19 cellular contexts compared by ENCODE assay signal in the genomic region with DNA sequence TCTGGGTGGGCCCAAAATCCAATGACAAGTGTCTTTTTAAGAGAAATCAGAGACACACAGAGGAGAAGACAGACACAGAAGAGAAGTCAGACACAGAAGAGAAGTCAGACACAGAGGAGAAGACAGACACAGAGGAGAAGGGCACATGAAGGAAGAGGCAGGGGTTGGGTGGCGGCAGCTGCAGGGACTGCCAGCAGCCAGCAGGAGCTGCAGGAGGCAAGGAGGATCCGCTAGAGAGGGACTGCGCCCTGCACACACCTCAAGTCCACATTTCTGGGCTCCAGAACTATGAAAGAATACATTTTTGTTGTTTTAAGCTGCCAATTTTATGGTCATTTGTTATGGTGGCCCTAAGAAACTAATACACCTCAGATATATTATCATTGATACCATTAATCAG.
"Had no signal": no experiment of that assay in that cellular context is flagged by ENCODE, and none has a peak within 500 bp of the region (broad histone marks: within the 10 kb centered on the region; RNA-seq: fewer than 3 reads in every experiment).

No MANE protein-coding gene starts in this region.

- H3K9me3 ChIP-seq: adrenal gland, breast epithelium, esophagus muscularis mucosa, heart right ventricle, lower lobe of right lung, spleen, thoracic aorta, upper lobe of right lung had no signal

- H3K4me1 Mint-ChIP-seq: stimulated activated memory B cell treated with anti-CD40 and anti-IgM and Interleukin-4, amounts not matched to agents 10 μg/mL and 1 μg/mL and 100 μg/mL, for 72 hours had no signal

- H3K4me3 Mint-ChIP-seq: natural killer cell treated with Interleukin-12 subunit alpha and Interleukin-12 subunit beta and Interleukin-15 and Interleukin-18, amount 100 ng/mL, for 72 hours; stimulated activated memory B cell treated with anti-CD40 and anti-IgM and Interleukin-4, amounts not matched to agents 10 μg/mL and 1 μg/mL and 100 μg/mL, for 72 hours had no signal

- H3K27me3 Mint-ChIP-seq: stimulated activated memory B cell treated with anti-CD40 and anti-IgM and Interleukin-4, amounts not matched to agents 10 μg/mL and 1 μg/mL and 100 μg/mL, for 72 hours had no signal

- H3K27ac Mint-ChIP-seq: activated naive CD4-positive, alpha-beta T cell treated with anti-CD3 and anti-CD28 coated beads, Interleukin-2, amount 50 U/mL, for 72 hours; natural killer cell treated with Interleukin-12 subunit alpha and Interleukin-12 subunit beta and Interleukin-15 and Interleukin-18, amount 100 ng/mL, for 72 hours; stimulated activated memory B cell treated with anti-CD40 and anti-IgM and Interleukin-4, amounts not matched to agents 10 μg/mL and 1 μg/mL and 100 μg/mL, for 72 hours had no signal

- H3K27me3 ChIP-seq: adrenal gland, breast epithelium, esophagus muscularis mucosa, heart right ventricle, spleen, upper lobe of right lung had no signal

- H3K4me1 ChIP-seq: adrenal gland, breast epithelium, esophagus muscularis mucosa, heart right ventricle, lower lobe of right lung, spleen, upper lobe of right lung had no signal

- DNase-seq: activated CD4-positive, alpha-beta T cell treated with anti-CD3 and anti-CD28 coated beads for 1 hour; activated CD8-positive, alpha-beta memory T cell treated with anti-CD3 and anti-CD28 coated beads for 24 hours; activated CD8-positive, alpha-beta memory T cell treated with anti-CD3 and anti-CD28 coated beads, Interleukin-2, amount 50 U/mL, for 48 hours; activated effector memory CD4-positive, alpha-beta T cell treated with anti-CD3 and anti-CD28 coated beads, Interleukin-2, amount 50 U/mL, for 16 hours; activated T-cell treated with anti-CD3 and anti-CD28 coated beads, Interleukin-2, amount 50 U/mL, for 48 hours; adrenal gland; cortex of kidney; effector CD4-positive, alpha-beta T cell; heart right ventricle; lower lobe of right lung; spleen; stimulated activated CD4-positive, alpha-beta T cell treated with anti-CD3 and anti-CD28 coated beads, Interleukin-4, amount 100 ng/mL, for 4 hours; upper lobe of right lung had no signal

- ATAC-seq: activated naive CD4-positive, alpha-beta T cell treated with anti-CD3 and anti-CD28 coated beads, Interleukin-2, amount 50 U/mL, for 72 hours; heart right ventricle; lower lobe of right lung; natural killer cell treated with Interleukin-12 subunit alpha and Interleukin-12 subunit beta and Interleukin-15 and Interleukin-18, amount 100 ng/mL, for 72 hours; stimulated activated memory B cell treated with anti-CD40 and anti-IgM and Interleukin-4, amounts not matched to agents 10 μg/mL and 1 μg/mL and 100 μg/mL, for 72 hours; upper lobe of right lung had no signal

- H3K36me3 Mint-ChIP-seq: activated naive CD4-positive, alpha-beta T cell treated with anti-CD3 and anti-CD28 coated beads, Interleukin-2, amount 50 U/mL, for 72 hours; natural killer cell treated with Interleukin-12 subunit alpha and Interleukin-12 subunit beta and Interleukin-15 and Interleukin-18, amount 100 ng/mL, for 72 hours had no signal

- H3K9me3 Mint-ChIP-seq: activated naive CD4-positive, alpha-beta T cell treated with anti-CD3 and anti-CD28 coated beads, Interleukin-2, amount 50 U/mL, for 72 hours; natural killer cell treated with Interleukin-12 subunit alpha and Interleukin-12 subunit beta and Interleukin-15 and Interleukin-18, amount 100 ng/mL, for 72 hours; stimulated activated memory B cell treated with anti-CD40 and anti-IgM and Interleukin-4, amounts not matched to agents 10 μg/mL and 1 μg/mL and 100 μg/mL, for 72 hours had no signal

- H3K27ac ChIP-seq: adrenal gland, breast epithelium, esophagus muscularis mucosa, heart right ventricle, lower lobe of right lung, spleen, thoracic aorta, upper lobe of right lung had no signal
